Comparison of ENCODE assay signal across 16 cellular contexts in the genomic region with DNA sequence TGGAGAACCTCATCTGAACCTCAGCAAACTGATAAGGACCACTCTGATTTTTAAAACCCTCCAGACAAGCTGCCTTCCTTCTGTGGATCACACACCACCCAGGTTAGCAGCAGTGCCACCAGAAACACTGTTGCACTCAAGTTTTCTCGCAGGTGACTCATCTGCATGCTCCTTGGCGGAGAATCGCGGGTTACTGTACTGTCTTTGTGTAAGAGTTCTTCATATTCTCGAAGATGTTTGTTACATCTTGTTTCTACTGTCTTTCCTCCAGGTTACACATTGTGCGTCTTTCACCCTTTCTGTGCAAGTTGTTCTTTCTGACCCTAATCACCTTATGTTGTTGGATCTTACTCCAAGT.
A peak's percentile ranks its signal among the peaks of the same experiment; 100 is the strongest.
DNase-seq lines count a peak whose midpoint lies in the region; ATAC-seq and TF ChIP-seq lines count a peak whose summit lies in the region.
"Had no signal": no experiment of that assay in that cellular context is flagged by ENCODE, and none has a peak within 500 bp of the region (broad histone marks: within the 10 kb centered on the region; RNA-seq: fewer than 3 reads in every experiment).

No MANE protein-coding gene starts in this region.

- H3K4me3 ChIP-seq in right cardiac atrium (ENCODE audit: low read length) (no peak overlapping the region), right atrium auricular region (no peak overlapping the region), uterus (no peak overlapping the region)
- H3K4me3 ChIP-seq: BLaER1 treated with 17β-estradiol and CSF1 and Interleukin-3, amounts not matched to agents 10 nM and 100 nM had no signal

- H3K27ac ChIP-seq in right cardiac atrium (ENCODE audit: low read length) (peak overlapping the region; percentile 48), right atrium auricular region (peak overlapping the region in 1 of 2 donors; percentile 70), uterus (peak overlapping the region; percentile 87 to 89), RWPE1 (no peak overlapping the region)
- H3K27ac ChIP-seq: BLaER1 treated with 17β-estradiol and CSF1 and Interleukin-3, amounts not matched to agents 10 nM and 100 nM; neutrophil had no signal

- intact Hi-C loops in right cardiac atrium (cut with DNase I) (no loop called here), uterus (cut with DNase I; ENCODE audit: low total_unique reads) (no loop called here)

- CTCF ChIA-PET in RWPE1 (lab: Yijun Ruan, JAX) = no interaction called here

- no peak for TF ChIP-seq POLR2A in uterus (IDR thresholded peaks at IDR 0.05)

- WGBS in right cardiac atrium = 95% methylated on average over 6 of the region's 6 CpGs

- H3K4me1 ChIP-seq in right cardiac atrium (ENCODE audit: control insufficient read depth, insufficient read depth, low read length) = peaks cover 26% of the 10 kb centered on the region
- peaks cover 0 to 53% of the 10 kb centered on the region in 2 donors for H3K4me1 ChIP-seq in right atrium auricular region
- H3K4me1 ChIP-seq in uterus = peaks cover 4 to 7% of the 10 kb centered on the region in 2 donors

- no peak for TF ChIP-seq CTCF in right atrium auricular region (IDR thresholded peaks at IDR 0.05)
- no peak for TF ChIP-seq CTCF in omental fat pad (IDR thresholded peaks at IDR 0.05)
- no peak for TF ChIP-seq CTCF in uterus (IDR thresholded peaks at IDR 0.05)
- TF ChIP-seq CTCF in RWPE1 (conservative IDR thresholded peaks at IDR 0.05; ENCODE audit: low read depth) = no peak

- H3K27me3 ChIP-seq in right cardiac atrium (ENCODE audit: control insufficient read depth, insufficient read depth) (no peaks in the 10 kb centered on the region), right atrium auricular region (no peaks in the 10 kb centered on the region), uterus (no peaks in the 10 kb centered on the region)
- H3K27me3 ChIP-seq: BLaER1 treated with 17β-estradiol and CSF1 and Interleukin-3, amounts not matched to agents 10 nM and 100 nM; neutrophil had no signal

- no peaks in the 10 kb centered on the region for H3K9me3 ChIP-seq in right cardiac atrium (ENCODE audit: control insufficient read depth, low read length)
- no peaks in the 10 kb centered on the region for H3K9me3 ChIP-seq in right atrium auricular region
- H3K9me3 ChIP-seq in uterus = no peaks in the 10 kb centered on the region
- H3K9me3 ChIP-seq: BLaER1 treated with 17β-estradiol and CSF1 and Interleukin-3, amounts not matched to agents 10 nM and 100 nM; neutrophil had no signal

- ATAC-seq in right cardiac atrium (no peak), omental fat pad (ENCODE audit: low FRiP score) (no peak)

- H3K36me3 ChIP-seq in right atrium auricular region = no peaks in the 10 kb centered on the region
- H3K36me3 ChIP-seq in uterus = no peaks in the 10 kb centered on the region
- H3K36me3 ChIP-seq: BLaER1 treated with 17β-estradiol and CSF1 and Interleukin-3, amounts not matched to agents 10 nM and 100 nM; neutrophil had no signal

- POLR2A ChIA-PET in RWPE1 (lab: Yijun Ruan, JAX; ENCODE audit: low non-redundant PET) = no interaction called here

- no peak for DNase-seq in right cardiac atrium
- DNase-seq in right atrium auricular region (ENCODE audit: low spot score) = no peak
- peak; percentile 30 for DNase-seq in fibroblast of peridontal ligament (ENCODE audit: extremely low read depth)
- DNase-seq in omental fat pad (ENCODE audit: low spot score) = peak; percentile 23
- peak in 1 of 2 donors; percentile 61 for DNase-seq in uterus
- DNase-seq in iPS-NIHi7 (ENCODE audit: extremely low spot score) = no peak
- DNase-seq in RWPE1 (ENCODE audit: low spot score) = no peak
- DNase-seq in activated T-cell treated with anti-CD3 and anti-CD28 coated beads for 4 hours = no peak
- DNase-seq: activated CD4-positive, alpha-beta T cell treated with anti-CD3 and anti-CD28 coated beads, Interleukin-2, amount 10 ng/mL, durations not matched to agents 24 days and 14 days; dermis blood vessel endothelial cell; NCI-H1417; NCI-H2171; NCI-H526; stimulated activated CD4-positive, alpha-beta T cell treated with anti-CD3 and anti-CD28 coated beads, Interleukin-15, amount 100 ng/mL, for 24 hours had no signal

Comparison
In these comparisons a context has a peak if more than half of its experiments do, and no peak if none do; other contexts are left out.
1. DNase-seq: peak in fibroblast of peridontal ligament (single experiment) and omental fat pad (single experiment); none in right cardiac atrium (0 of 3), right atrium auricular region (single experiment), iPS-NIHi7 (single experiment), RWPE1 (single experiment) and activated T-cell treated with anti-CD3 and anti-CD28 coated beads for 4 hours (single experiment).